ENCODE assay signal across 10 cellular contexts in the genomic region with DNA sequence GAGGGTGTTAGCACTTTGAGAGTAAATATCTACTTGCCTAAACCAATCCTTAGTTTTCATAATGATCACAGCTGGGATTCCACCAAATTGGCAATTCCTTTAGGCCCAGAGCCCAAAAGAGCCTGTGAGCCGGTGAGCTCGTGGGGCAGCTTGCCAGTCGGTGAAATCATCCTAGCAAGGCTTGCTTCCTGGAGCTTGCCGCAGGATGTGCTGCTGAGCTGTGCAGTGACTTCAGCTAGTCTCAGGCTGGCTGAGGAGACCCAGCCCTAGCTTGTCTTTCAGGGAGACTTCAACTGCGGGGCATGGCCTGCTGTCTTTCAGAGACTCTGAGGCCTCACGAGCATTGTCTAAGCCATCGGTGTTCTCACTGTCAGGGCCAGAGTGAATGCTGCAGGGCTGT.
A peak's percentile ranks its signal among the peaks of the same experiment; 100 is the strongest.
DNase-seq lines count a peak whose midpoint lies in the region; ATAC-seq and TF ChIP-seq lines count a peak whose summit lies in the region.
"Had no signal": no experiment of that assay in that cellular context is flagged by ENCODE, and none has a peak within 500 bp of the region (broad histone marks: within the 10 kb centered on the region; RNA-seq: fewer than 3 reads in every experiment).

No MANE protein-coding gene starts in this region.

- H3K4me1 Mint-ChIP-seq in activated T-cell treated with anti-CD3 and anti-CD28 coated beads, Interleukin-2, amount 50 U/mL, for 72 hours (ENCODE audit: low read depth): peaks cover 37% of the 10 kb centered on the region

- peak overlapping the region; percentile 39 to 84 for H3K4me3 Mint-ChIP-seq in activated T-cell treated with anti-CD3 and anti-CD28 coated beads, Interleukin-2, amount 50 U/mL, for 72 hours

- TF ChIP-seq CTCF in coronary artery (IDR thresholded peaks at IDR 0.05): peak; percentile 45
- no peak for TF ChIP-seq CTCF in lung (IDR thresholded peaks at IDR 0.05; ENCODE audit: control extremely low read depth, extremely low read depth)
- TF ChIP-seq CTCF in upper lobe of left lung (IDR thresholded peaks at IDR 0.05): no peak

- WGBS in lung, 2 donors: 67 to 85% methylated on average over 7 of the region's 7 CpGs
- WGBS in upper lobe of left lung, 2 donors: 78 to 96% methylated on average over 4 to 6 of the region's 7 CpGs

- H3K9me3 ChIP-seq in lung (ENCODE audit: control insufficient read depth in 2 of 2, insufficient read depth in 1 of 2, low read length in 1 of 2) (no peaks in the 10 kb centered on the region), upper lobe of left lung (no peaks in the 10 kb centered on the region)

- H3K27me3 ChIP-seq in lung (ENCODE audit: control insufficient read depth, insufficient read depth) (no peaks in the 10 kb centered on the region), upper lobe of left lung (no peaks in the 10 kb centered on the region)
- H3K27me3 ChIP-seq: BLaER1 treated with 17β-estradiol and CSF1 and Interleukin-3, amounts not matched to agents 10 nM and 100 nM had no signal

- H3K27ac ChIP-seq in coronary artery (peak overlapping the region; percentile 78 to 87), lung (ENCODE audit: low read depth in 1 of 2, low read length in 1 of 2) (peak overlapping the region in 1 of 2 donors; percentile 6), upper lobe of left lung (peak overlapping the region in 3 of 4 donors; percentile 3 to 62 (median 57))
- H3K27ac ChIP-seq: BLaER1 treated with 17β-estradiol and CSF1 and Interleukin-3, amounts not matched to agents 10 nM and 100 nM had no signal

- H3K27me3 Mint-ChIP-seq in activated T-cell treated with anti-CD3 and anti-CD28 coated beads, Interleukin-2, amount 50 U/mL, for 72 hours (ENCODE audit: low read depth): no peaks in the 10 kb centered on the region

- no peak for TF ChIP-seq EP300 in upper lobe of left lung (IDR thresholded peaks at IDR 0.05)

- H3K9me3 Mint-ChIP-seq in activated T-cell treated with anti-CD3 and anti-CD28 coated beads, Interleukin-2, amount 50 U/mL, for 72 hours: no peaks in the 10 kb centered on the region

- no peak for TF ChIP-seq POLR2A in upper lobe of left lung (IDR thresholded peaks at IDR 0.05)

- H3K27ac Mint-ChIP-seq in activated T-cell treated with anti-CD3 and anti-CD28 coated beads, Interleukin-2, amount 50 U/mL, for 72 hours: no peak overlapping the region

- DNase-seq in activated T-cell treated with anti-CD3 and anti-CD28 coated beads, Interleukin-2, amount 50 U/mL, for 72 hours: no peak
- DNase-seq in activated T-cell treated with anti-CD3 and anti-CD28 coated beads, Interleukin-2, amount 50 U/mL, for 48 hours: no peak
- DNase-seq in coronary artery (ENCODE audit: low spot score): peak; percentile 87
- peak; percentile 52 for DNase-seq in lung (ENCODE audit: low spot score)
- DNase-seq in upper lobe of left lung: peak in 1 of 2 donors; percentile 41
- DNase-seq in activated CD8-positive, alpha-beta memory T cell treated with anti-CD3 and anti-CD28 coated beads for 24 hours: no peak
- DNase-seq: NCI-H187 had no signal

- H3K4me3 ChIP-seq in coronary artery (no peak overlapping the region), lung (no peak overlapping the region), upper lobe of left lung (no peak overlapping the region)
- H3K4me3 ChIP-seq: BLaER1 treated with 17β-estradiol and CSF1 and Interleukin-3, amounts not matched to agents 10 nM and 100 nM had no signal

- no peak for ATAC-seq in activated T-cell treated with anti-CD3 and anti-CD28 coated beads, Interleukin-2, amount 50 U/mL, for 72 hours (replicated peaks in 1 of 2)
- peak; percentile 36 for ATAC-seq in lung (ENCODE audit: insufficient read depth, low FRiP score)
- peak in 1 of 2 donors; percentile 89 for ATAC-seq in upper lobe of left lung (ENCODE audit: low FRiP score in 2 of 2)
- ATAC-seq in HG03342 (IDR thresholded peaks at IDR 0.05; ENCODE audit: unreplicated experiment): no peak
- ATAC-seq in GM18511 (IDR thresholded peaks at IDR 0.05; ENCODE audit: unreplicated experiment): no peak

- peaks cover 2 to 14% of the 10 kb centered on the region in 2 donors for H3K36me3 Mint-ChIP-seq in activated T-cell treated with anti-CD3 and anti-CD28 coated beads, Interleukin-2, amount 50 U/mL, for 72 hours (ENCODE audit: insufficient read depth in 2 of 2)

- H3K4me1 ChIP-seq in lung (ENCODE audit: control insufficient read depth in 2 of 2, insufficient read depth in 2 of 2, low read length in 2 of 2) (peaks cover 0 to 4% of the 10 kb centered on the region in 2 donors), upper lobe of left lung (peaks cover 0 to 12% (median 0%) of the 10 kb centered on the region in 4 donors)

- peaks cover 0 to 30% of the 10 kb centered on the region in 2 donors for H3K36me3 ChIP-seq in lung (ENCODE audit: control insufficient read depth in 2 of 2, insufficient read depth in 2 of 2, low read length in 2 of 2)
- peaks cover under 1 to 23% (median 13%) of the 10 kb centered on the region in 4 donors for H3K36me3 ChIP-seq in upper lobe of left lung

Comparison
In these comparisons a context has a peak if more than half of its experiments do, and no peak if none do; other contexts are left out.
1. DNase-seq: peak in coronary artery (single experiment) and lung (single experiment); none in activated T-cell treated with anti-CD3 and anti-CD28 coated beads, Interleukin-2, amount 50 U/mL, for 72 hours (0 of 2), activated T-cell treated with anti-CD3 and anti-CD28 coated beads, Interleukin-2, amount 50 U/mL, for 48 hours (0 of 2) and activated CD8-positive, alpha-beta memory T cell treated with anti-CD3 and anti-CD28 coated beads for 24 hours (single experiment).